13 cellular contexts compared by ENCODE assay signal in genomic region chr1:54850737-54851136, GRCh38. TPM values are rescaled to one million over a fixed set of nuclear protein-coding genes. Genes with fewer than 3 reads are reported as not detected.
DNase-seq lines count a peak whose midpoint lies in the region; ATAC-seq and TF ChIP-seq lines count a peak whose summit lies in the region.
"Had no signal": no experiment of that assay in that cellular context is flagged by ENCODE, and none has a peak within 500 bp of the region (broad histone marks: within the 10 kb centered on the region; RNA-seq: fewer than 3 reads in every experiment).

No MANE protein-coding gene starts in this region.

- peak overlapping the region; percentile 81 for H3K14ac ChIP-seq in IMR-90 (replicated peaks; ENCODE audit: low read depth, low read length)

- peak overlapping the region; percentile 94 for H2AK9ac ChIP-seq in IMR-90 (replicated peaks; ENCODE audit: low read depth, low read length, poor library complexity)

- H3K4me3 ChIP-seq in IMR-90 (ENCODE audit: insufficient read depth, low read depth, low read length) = no peak overlapping the region
- no peak overlapping the region for H3K4me3 ChIP-seq in lower leg skin (ENCODE audit: low read depth, poor library complexity, severe bottlenecking)
- H3K4me3 ChIP-seq: BLaER1 treated with 17β-estradiol and CSF1 and Interleukin-3, amounts not matched to agents 10 nM and 100 nM; right atrium auricular region had no signal

- peak overlapping the region; percentile 95; the same call in 1 of the 2 replicates for H4K91ac ChIP-seq in IMR-90 (ENCODE audit: insufficient read depth, low read depth, low read length)

- peak overlapping the region; percentile 93 for H3K4ac ChIP-seq in IMR-90 (ENCODE audit: low read depth, low read length)

- ATAC-seq in IMR-90 (ENCODE audit: low read depth) (peak; percentile 89), GM21786 (IDR thresholded peaks at IDR 0.05; ENCODE audit: unreplicated experiment) (no peak), HG03280 (IDR thresholded peaks at IDR 0.05; ENCODE audit: unreplicated experiment) (no peak)

- no peaks in the 10 kb centered on the region for H3K9me3 ChIP-seq in IMR-90 (ENCODE audit: control insufficient read depth, insufficient read depth, low read length)
- H3K9me3 ChIP-seq: BLaER1 treated with 17β-estradiol and CSF1 and Interleukin-3, amounts not matched to agents 10 nM and 100 nM; right atrium auricular region had no signal

- H4K20me1 ChIP-seq in IMR-90 (ENCODE audit: insufficient read depth, low read length) = no peaks in the 10 kb centered on the region
- H4K20me1 ChIP-seq: BLaER1 treated with 17β-estradiol and CSF1 and Interleukin-3, amounts not matched to agents 10 nM and 100 nM had no signal

- H3K9me1 ChIP-seq in IMR-90 (ENCODE audit: insufficient read depth, low read length) = peaks cover 38% of the 10 kb centered on the region

- H3K4me1 ChIP-seq in IMR-90 (ENCODE audit: control insufficient read depth, insufficient read depth, low read length) = peaks cover 18% of the 10 kb centered on the region
- H3K4me1 ChIP-seq: right atrium auricular region had no signal

- POLR2A ChIA-PET in IMR-90 (lab: Charles Lee; ENCODE audit: unreplicated experiment) = no interaction called here
- POLR2A ChIA-PET in MCF 10A (lab: Yijun Ruan, JAX) = interaction anchor here (1.5 kb wide), 1 partner anchor 35 kb away, joined by 5 read pairs; no protein-coding TSS in a partner anchor

- WGBS in IMR-90 (ENCODE audit: extremely low coverage in 2 of 2, insufficient read length in 1 of 2), 2 experiments = 0% methylated on average over 1 of the region's 9 CpGs; no CpG with 5 or more reads in 1 of the 2 experiments
- 35 to 38% methylated on average over 9 of the region's 9 CpGs for WGBS in lower leg skin, 2 donors

- no peak for TF ChIP-seq RAD21 in IMR-90 (IDR thresholded peaks at IDR 0.05; ENCODE audit: low read length)

- TF ChIP-seq POLR2A in IMR-90 (IDR thresholded peaks at IDR 0.05; ENCODE audit: low read depth, low read length) (no peak), lower leg skin (IDR thresholded peaks at IDR 0.05) (no peak)

- intact Hi-C loops in IMR-90 (cut with micrococcal nuclease) (no loop called here), MCF 10A (cut with micrococcal nuclease) (no loop called here), lower leg skin (cut with DNase I; ENCODE audit: low total_unique reads) (no loop called here)

- H3K18ac ChIP-seq in IMR-90 (ENCODE audit: low read depth, low read length) = peak overlapping the region; percentile 6; the same call in 1 of the 2 replicates

- H3K9ac ChIP-seq in IMR-90 (ENCODE audit: low read depth, low read length) = no peak overlapping the region

- H2BK120ac ChIP-seq in IMR-90 (ENCODE audit: low read depth, low read length) = peak overlapping the region; percentile 94

- H3K56ac ChIP-seq in IMR-90 (ENCODE audit: extremely low read depth, insufficient read depth, low read length) = peak overlapping the region; percentile 44; the same call in 1 of the 2 replicates

- peaks cover 91% of the 10 kb centered on the region for H3K36me3 Mint-ChIP-seq in MCF 10A (ENCODE audit: insufficient read depth, unreplicated experiment)

- peak overlapping the region; percentile 70 for H2AFZ ChIP-seq in IMR-90 (replicated peaks; ENCODE audit: low read length, poor library complexity)

- H2BK15ac ChIP-seq in IMR-90 (ENCODE audit: low read depth, low read length) = peak overlapping the region; percentile 43; the same call in 1 of the 3 replicates

- peak overlapping the region; percentile 57 for H2AK5ac ChIP-seq in IMR-90 (ENCODE audit: low read depth, low read length)

- no TSS peak for BruUV-seq in IMR-90 (replicated peaks; lab: Mats Ljungman, UMichigan)
- BruUV-seq in MCF 10A (replicated peaks; lab: Mats Ljungman, UMichigan) = no TSS peak

- CTCF ChIA-PET in IMR-90 (lab: Yijun Ruan, JAX) = interaction anchor here (0.8 kb wide), 1 partner anchor 94 kb away, joined by 4 read pairs; no protein-coding TSS in a partner anchor
- CTCF ChIA-PET in MCF 10A (lab: Yijun Ruan, JAX) = interaction anchor here (0.7 to 0.8 kb wide), 2 partner anchors 8 to 94 kb away, joined by 3 to 4 read pairs; no protein-coding TSS in a partner anchor

- in situ Hi-C loops in ACHN (cut with HindIII; ENCODE audit: low pct_ligation_motif_present, low pct_unique_long_range_greater_than_20kb, low sequenced_read_pairs) (no loop called here), IMR-90 (cut with MboI; ENCODE audit: low sequenced_read_pairs) (no loop called here)

- peak overlapping the region; percentile 83 for H2BK5ac ChIP-seq in IMR-90 (ENCODE audit: low read depth, low read length, poor library complexity, severe bottlenecking)

- no peaks in the 10 kb centered on the region for H3K9me3 Mint-ChIP-seq in MCF 10A (ENCODE audit: unreplicated experiment)
- H3K9me3 Mint-ChIP-seq: brain had no signal

- no peaks in the 10 kb centered on the region for H3K4me1 Mint-ChIP-seq in MCF 10A (ENCODE audit: insufficient read depth, unreplicated experiment)
- H3K4me1 Mint-ChIP-seq: brain had no signal

- H4K8ac ChIP-seq in IMR-90 (ENCODE audit: low read depth in 2 of 2, low read length in 2 of 2) = peak overlapping the region; percentile 24 to 91; a peak in 3 of 4 replicates

- no peaks in the 10 kb centered on the region for H3K27me3 ChIP-seq in IMR-90 (ENCODE audit: control insufficient read depth, insufficient read depth, low read length)
- H3K27me3 ChIP-seq: BLaER1 treated with 17β-estradiol and CSF1 and Interleukin-3, amounts not matched to agents 10 nM and 100 nM; right atrium auricular region had no signal

- H2BK20ac ChIP-seq in IMR-90 (ENCODE audit: low read depth, low read length) = peak overlapping the region; percentile 95

- H3K4me2 ChIP-seq in IMR-90 (ENCODE audit: low read depth, low read length) = no peak overlapping the region

- no peaks in the 10 kb centered on the region; the same call in 1 of the 2 replicates for H3K36me3 ChIP-seq in IMR-90 (ENCODE audit: control insufficient read depth, insufficient read depth, low read length)
- H3K36me3 ChIP-seq: BLaER1 treated with 17β-estradiol and CSF1 and Interleukin-3, amounts not matched to agents 10 nM and 100 nM; right atrium auricular region had no signal

- DNase-seq in ACHN (peak; percentile 91), IMR-90 (peak; percentile 99), MCF 10A (ENCODE audit: unreplicated experiment) (peak; percentile 94), lower leg skin (ENCODE audit: low spot score in 2 of 2) (peak; percentile 72 to 89), amygdala (lab: John Stamatoyannopoulos, UW) (no peak), HPDE6-E6E7 (ENCODE audit: extremely low spot score) (no peak)
- DNase-seq: NCI-H187 treated with DMSO at 0.1 percent for 48 hours had no signal

- H3K27me3 Mint-ChIP-seq in MCF 10A (ENCODE audit: insufficient read depth, unreplicated experiment) = no peaks in the 10 kb centered on the region
- H3K27me3 Mint-ChIP-seq: brain had no signal

- H3K4me3 Mint-ChIP-seq in MCF 10A (ENCODE audit: unreplicated experiment) = no peak overlapping the region
- H3K4me3 Mint-ChIP-seq: brain had no signal

- peak overlapping the region; percentile 78 for H3K23ac ChIP-seq in IMR-90 (ENCODE audit: low read depth, low read length)

- TF ChIP-seq CTCF in IMR-90 (conservative IDR thresholded peaks at IDR 0.05; ENCODE audit: low read depth, low read length) (no peak), MCF 10A (IDR thresholded peaks at IDR 0.05; ENCODE audit: unreplicated experiment) (no peak), lower leg skin (IDR thresholded peaks at IDR 0.05) (no peak)

- dilution Hi-C loops in IMR-90 (cut with HindIII; ENCODE audit: low sequenced_read_pairs, unreplicated experiment) = no loop called here

- peak overlapping the region; percentile 75; the same call in 1 of the 2 replicates for H3K27ac ChIP-seq in IMR-90 (ENCODE audit: insufficient read depth, low read length)
- H3K27ac ChIP-seq: right atrium auricular region, VCaP had no signal

- H3K79me1 ChIP-seq in IMR-90 (ENCODE audit: low read depth in 1 of 2, low read length in 2 of 2) = peaks cover 0 to 18% of the 10 kb centered on the region in 2 experiments; a peak in 1 of 4 replicates

- peak overlapping the region; percentile 6; the same call in 1 of the 2 replicates for H4K5ac ChIP-seq in IMR-90 (ENCODE audit: low read depth, low read length)

- no peak overlapping the region for H3K27ac Mint-ChIP-seq in MCF 10A (ENCODE audit: low read depth, unreplicated experiment)
- H3K27ac Mint-ChIP-seq: brain had no signal

TF ChIP-seq in IMR-90, 13 proteins besides CTCF, POLR2A, EP300 and RAD21 (continues in another document):
- no peak for TF ChIP-seq ELK1 (IDR thresholded peaks at IDR 0.05; ENCODE audit: borderline replicate concordance, low read depth, low read length)
- TF ChIP-seq CEBPB (IDR thresholded peaks at IDR 0.05; ENCODE audit: low read depth, low read length) = peak; percentile 99
- TF ChIP-seq, protein P1, sequence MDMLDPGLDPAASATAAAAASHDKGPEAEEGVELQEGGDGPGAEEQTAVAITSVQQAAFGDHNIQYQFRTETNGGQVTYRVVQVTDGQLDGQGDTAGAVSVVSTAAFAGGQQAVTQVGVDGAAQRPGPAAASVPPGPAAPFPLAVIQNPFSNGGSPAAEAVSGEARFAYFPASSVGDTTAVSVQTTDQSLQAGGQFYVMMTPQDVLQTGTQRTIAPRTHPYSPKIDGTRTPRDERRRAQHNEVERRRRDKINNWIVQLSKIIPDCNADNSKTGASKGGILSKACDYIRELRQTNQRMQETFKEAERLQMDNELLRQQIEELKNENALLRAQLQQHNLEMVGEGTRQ (IDR thresholded peaks at IDR 0.05; ENCODE audit: low read depth, low read length) = peak; percentile 41; the same call in 1 of the 2 replicates
- TF ChIP-seq RFX5 (IDR thresholded peaks at IDR 0.05; ENCODE audit: low read depth, low read length) = no peak

RNA-seq across cellular contexts. Expression of gene DHCR24, which starts 36.3 kb away (rescaled TPM):
- total RNA-seq in IMR-90 (2012; rRNA removed) (194 and 206 TPM in 2 replicates), MCF 10A (2022) (126 and 135 TPM in 2 replicates), lower leg skin (100 to 1,000 TPM; 299 to 488 (median 404) TPM)
- 117 and 130 TPM in 2 replicates for polyA plus RNA-seq in IMR-90 (2012; rRNA removed)
- polyA plus RNA-seq in IMR-90 (2012; cell fraction: cytosol; rRNA removed) = 71.2 and 131 TPM in 2 replicates
- 33.9 and 115 TPM in 2 replicates for polyA plus RNA-seq in IMR-90 (2012; cell fraction: nucleus; rRNA removed; ENCODE audit: low replicate concordance)

RNA-seq across cellular contexts. Expression of gene TTC22, which starts 49.6 kb away (rescaled TPM):
- not detected in 2 replicates for total RNA-seq in IMR-90 (2012; rRNA removed)
- not detected in 2 replicates for polyA plus RNA-seq in IMR-90 (2012; rRNA removed)
- not detected in 2 replicates for polyA plus RNA-seq in IMR-90 (2012; cell fraction: cytosol; rRNA removed)
- polyA plus RNA-seq in IMR-90 (2012; cell fraction: nucleus; rRNA removed; ENCODE audit: low replicate concordance) = not detected in 2 replicates
- total RNA-seq in MCF 10A (2022) = 3.0 and 3.1 TPM in 2 replicates
- 10 to 100 TPM; 49.1 to 76.6 (median 65.7) TPM for total RNA-seq in lower leg skin

Comparison
In these comparisons a context has a peak if more than half of its experiments do, and no peak if none do; other contexts are left out.
1. DNase-seq: peak in ACHN (single experiment), IMR-90 (single experiment), MCF 10A (single experiment) and lower leg skin (2 of 2); none in amygdala (0 of 56) and HPDE6-E6E7 (single experiment).
2. RNA of gene TTC22, which starts 49.6 kb away (total RNA-seq): 49.1 to 76.6 TPM in lower leg skin; 3.0 to 3.1 TPM in MCF 10A and not detected in IMR-90; every median in the first group is over 10 times any median in the second.